1 cellular context compared by ENCODE assay signal in genomic region chr20:57414867-57415592, GRCh38.
A peak's percentile ranks its signal among the peaks of the same experiment; 100 is the strongest.
TF ChIP-seq lines count a peak whose summit lies in the region.

No MANE protein-coding gene starts in this region.

TF ChIP-seq in K562, 482 proteins besides CTCF, POLR2A, EP300 and RAD21 (continued from another document):
- TF ChIP-seq FOXJ3 (CRISPR knock-in tag; IDR thresholded peaks at IDR 0.05): 0 out of 2 replicates have a peak, but pooled peaks have one; percentile 46
- no peak for TF ChIP-seq SP2 (IDR thresholded peaks at IDR 0.05; ENCODE audit: extremely low read depth, low read depth, low read length, poor library complexity, severe bottlenecking)
- peak; percentile 41 for TF ChIP-seq SAP30 (IDR thresholded peaks at IDR 0.05; ENCODE audit: borderline replicate concordance, insufficient read depth, low read depth, low read length, poor library complexity, severe bottlenecking)
- peak; percentile 94 for TF ChIP-seq MTA3 (IDR thresholded peaks at IDR 0.05; ENCODE audit: borderline replicate concordance)
- TF ChIP-seq ZNF232 (CRISPR knock-in tag; IDR thresholded peaks at IDR 0.05): no peak
- no peak for TF ChIP-seq STAT5A (IDR thresholded peaks at IDR 0.05; ENCODE audit: borderline replicate concordance, low read length)
- no peak for TF ChIP-seq WHSC1 (IDR thresholded peaks at IDR 0.05; ENCODE audit: low read length)
- no peak for TF ChIP-seq ZFP1 (CRISPR knock-in tag; IDR thresholded peaks at IDR 0.05)
- no peak for TF ChIP-seq EZH2 (IDR thresholded peaks at IDR 0.05; ENCODE audit: borderline replicate concordance, low read depth, low read length)
- peak; percentile 9; the same call in 1 of the 2 replicates for TF ChIP-seq RAD51 (IDR thresholded peaks at IDR 0.05; ENCODE audit: borderline replicate concordance, low read depth)
- peak; percentile 98 for TF ChIP-seq CBX1 (IDR thresholded peaks at IDR 0.05; ENCODE audit: low read depth)
- peak; percentile 74 to 85 for TF ChIP-seq RCOR1 (IDR thresholded peaks at IDR 0.05; ENCODE audit: borderline replicate concordance in 1 of 2, low read depth in 2 of 2, low read length in 2 of 2)
- TF ChIP-seq ZNF436 (CRISPR knock-in tag; IDR thresholded peaks at IDR 0.05): no peak
- no peak for TF ChIP-seq ZBTB40 (IDR thresholded peaks at IDR 0.05)
- TF ChIP-seq ZBTB40 (CRISPR knock-in tag; IDR thresholded peaks at IDR 0.05): no peak
